16 cellular contexts compared by ENCODE assay signal in the genomic region with DNA sequence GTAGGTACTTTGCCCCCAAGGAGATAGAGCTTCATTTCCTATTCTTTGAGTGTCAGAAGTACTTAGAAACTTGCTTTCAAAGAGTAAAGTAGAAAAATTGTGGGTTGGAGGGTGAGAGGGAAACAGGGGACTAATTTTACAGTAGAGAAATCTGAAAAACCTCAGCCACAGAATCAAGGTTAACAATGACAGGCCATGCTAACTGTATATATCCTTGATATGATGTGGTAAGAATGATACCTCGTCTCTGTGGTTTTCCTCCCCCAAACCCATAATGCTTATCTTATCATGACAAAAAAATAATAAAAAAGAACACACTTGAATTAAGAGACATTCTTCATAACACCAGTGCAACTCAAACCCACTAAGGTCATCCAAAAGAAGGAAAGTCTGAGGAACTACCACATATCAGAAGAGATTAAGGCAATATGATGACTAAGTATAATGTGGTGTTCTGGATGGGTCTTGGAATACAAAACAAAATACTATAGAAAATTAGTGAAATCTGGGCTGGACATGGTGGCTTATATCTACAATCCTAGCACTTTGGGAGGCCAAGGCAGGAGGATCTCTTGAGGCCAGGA.
DNase-seq lines count a peak whose midpoint lies in the region; ATAC-seq, FAIRE-seq and TF ChIP-seq lines count a peak whose summit lies in the region.
"Had no signal": no experiment of that assay in that cellular context is flagged by ENCODE, and none has a peak within 500 bp of the region (broad histone marks: within the 10 kb centered on the region; RNA-seq: fewer than 3 reads in every experiment).

No MANE protein-coding gene starts in this region.

- POLR2A ChIA-PET in HepG2 (lab: Yijun Ruan, JAX), result no interaction called here

- H3K27ac ChIP-seq in HepG2 (ENCODE audit: extremely low read length, insufficient read depth, low read length), result no peak overlapping the region
- no peak overlapping the region for H3K27ac ChIP-seq in right lobe of liver
- no peak overlapping the region for H3K27ac ChIP-seq in brain microvascular endothelial cell
- no peak overlapping the region for H3K27ac ChIP-seq in gastroesophageal sphincter
- H3K27ac ChIP-seq: BLaER1 treated with 17β-estradiol and CSF1 and Interleukin-3, amounts not matched to agents 10 nM and 100 nM had no signal

- no peak overlapping the region for H3K4me3 ChIP-seq in HepG2 (replicated peaks in 1 of 3; ENCODE audit: insufficient read depth in 1 of 3, low read depth in 2 of 3, low read length in 3 of 3)
- H3K4me3 ChIP-seq in right lobe of liver, result no peak overlapping the region
- no peak overlapping the region for H3K4me3 ChIP-seq in brain microvascular endothelial cell (ENCODE audit: low read depth, low read length)
- H3K4me3 ChIP-seq in gastroesophageal sphincter, result no peak overlapping the region
- H3K4me3 ChIP-seq: BLaER1 treated with 17β-estradiol and CSF1 and Interleukin-3, amounts not matched to agents 10 nM and 100 nM; GM12878; GM23338 had no signal

- BruUV-seq in HepG2 (replicated peaks; lab: Mats Ljungman, UMichigan), result no TSS peak

- H3K79me2 ChIP-seq in HepG2 (ENCODE audit: insufficient read depth, low read length), result no peaks in the 10 kb centered on the region

- no peaks in the 10 kb centered on the region for H3K9me3 ChIP-seq in HepG2 (ENCODE audit: low read length)
- H3K9me3 ChIP-seq in right lobe of liver, result no peaks in the 10 kb centered on the region
- no peaks in the 10 kb centered on the region for H3K9me3 ChIP-seq in gastroesophageal sphincter

- TF ChIP-seq POLR2A in HepG2 (IDR thresholded peaks at IDR 0.05; ENCODE audit: insufficient read depth in 1 of 2, low read depth in 2 of 2, low read length in 2 of 2), result no peak
- no peak for TF ChIP-seq POLR2A in right lobe of liver (IDR thresholded peaks at IDR 0.05)
- TF ChIP-seq POLR2A in gastroesophageal sphincter (IDR thresholded peaks at IDR 0.05), result no peak

- TF ChIP-seq CTCF in HepG2 (CRISPR knock-in tag; IDR thresholded peaks at IDR 0.05) (no peak), right lobe of liver (IDR thresholded peaks at IDR 0.05) (no peak), brain microvascular endothelial cell (IDR thresholded peaks at IDR 0.05; ENCODE audit: low read depth, low read length, missing control alignments) (no peak), gastroesophageal sphincter (IDR thresholded peaks at IDR 0.05) (no peak)

- no peak overlapping the region for H3K9ac ChIP-seq in HepG2 (ENCODE audit: insufficient read depth, low read depth, low read length)
- H3K9ac ChIP-seq: BLaER1 treated with 17β-estradiol and CSF1 and Interleukin-3, amounts not matched to agents 10 nM and 100 nM had no signal

- no peak for FAIRE-seq in HepG2 (lab: Jason Lieb, UNC)
- FAIRE-seq: GM12878, GM18507 had no signal

- no peaks in the 10 kb centered on the region for H3K4me1 ChIP-seq in HepG2 (ENCODE audit: insufficient read depth, low read length)
- H3K4me1 ChIP-seq in right lobe of liver, result no peaks in the 10 kb centered on the region
- H3K4me1 ChIP-seq in gastroesophageal sphincter, result no peaks in the 10 kb centered on the region

- H3K36me3 ChIP-seq in HepG2 (replicated peaks in 1 of 2; ENCODE audit: control insufficient read depth in 1 of 2, insufficient read depth in 2 of 2, low read length in 2 of 2) (no peaks in the 10 kb centered on the region), right lobe of liver (no peaks in the 10 kb centered on the region), brain microvascular endothelial cell (replicated peaks) (no peaks in the 10 kb centered on the region), gastroesophageal sphincter (no peaks in the 10 kb centered on the region)
- H3K36me3 ChIP-seq: BLaER1 treated with 17β-estradiol and CSF1 and Interleukin-3, amounts not matched to agents 10 nM and 100 nM had no signal

- no peak overlapping the region for H3K4me2 ChIP-seq in HepG2 (ENCODE audit: low read depth, low read length)
- H3K4me2 ChIP-seq: BLaER1 treated with 17β-estradiol and CSF1 and Interleukin-3, amounts not matched to agents 10 nM and 100 nM; GM23338 had no signal

- intact Hi-C loops in HepG2 (cut with micrococcal nuclease; ENCODE audit: unreplicated experiment), result no loop called here
- intact Hi-C loops in right lobe of liver (cut with DNase I), result no loop called here

- TF ChIP-seq RAD21 in HepG2 (CRISPR knock-in tag; IDR thresholded peaks at IDR 0.05), result no peak

- in situ Hi-C loops in HepG2 (cut with HindIII; ENCODE audit: extremely low pct_ligation_motif_present, low pct_unique_long_range_greater_than_20kb) (no loop called here), brain microvascular endothelial cell (cut with HindIII; ENCODE audit: low pct_ligation_motif_present, low sequenced_read_pairs) (no loop called here)

- WGBS in HepG2 (ENCODE audit: low lambda C conversion rate), result 46% methylated on average over 1 of the region's 1 CpG
- WGBS in right lobe of liver (ENCODE audit: insufficient coverage, low coverage, low lambda C conversion rate, missing lambda C conversion rate), result 45% methylated on average over 1 of the region's 1 CpG
- 14 to 56% methylated on average over 1 of the region's 1 CpG for WGBS in gastroesophageal sphincter (ENCODE audit: low coverage in 1 of 2), 2 donors

- no peaks in the 10 kb centered on the region for H3K27me3 ChIP-seq in HepG2 (ENCODE audit: control insufficient read depth in 1 of 2, insufficient read depth in 2 of 2, low read length in 2 of 2)
- H3K27me3 ChIP-seq in right lobe of liver, result no peaks in the 10 kb centered on the region
- no peaks in the 10 kb centered on the region for H3K27me3 ChIP-seq in brain microvascular endothelial cell (replicated peaks)
- H3K27me3 ChIP-seq in gastroesophageal sphincter, result no peaks in the 10 kb centered on the region
- H3K27me3 ChIP-seq: BLaER1 treated with 17β-estradiol and CSF1 and Interleukin-3, amounts not matched to agents 10 nM and 100 nM had no signal

- no peaks in the 10 kb centered on the region for H4K20me1 ChIP-seq in HepG2 (ENCODE audit: insufficient read depth, low read length)
- H4K20me1 ChIP-seq: BLaER1 treated with 17β-estradiol and CSF1 and Interleukin-3, amounts not matched to agents 10 nM and 100 nM had no signal

- ATAC-seq in HepG2, result no peak
- no peak for ATAC-seq in right lobe of liver
- no peak for ATAC-seq in HG02759 (IDR thresholded peaks at IDR 0.05; ENCODE audit: unreplicated experiment)
- no peak for ATAC-seq in gastroesophageal sphincter
- ATAC-seq: GM12878, GM23338 had no signal

- no peak overlapping the region for H2AFZ ChIP-seq in HepG2 (ENCODE audit: low read length)
- H2AFZ ChIP-seq: GM23338 had no signal

- CTCF ChIA-PET in HepG2 (lab: Yijun Ruan, JAX; ENCODE audit: low intra/inter-chr PET ratio, low total read pairs), result no interaction called here

- no peak for TF ChIP-seq EP300 in HepG2 (IDR thresholded peaks at IDR 0.05; ENCODE audit: low read depth in 2 of 2, low read length in 2 of 2)
- no peak for TF ChIP-seq EP300 in HepG2 (CRISPR knock-in tag; IDR thresholded peaks at IDR 0.05; ENCODE audit: borderline replicate concordance)
- TF ChIP-seq EP300 in gastroesophageal sphincter (IDR thresholded peaks at IDR 0.05), result no peak

- DNase-seq in HepG2 (ENCODE audit: low spot score) (no peak), right lobe of liver (no peak), OCI-M1 (lab: John Stamatoyannopoulos, UW) (peak; percentile 18), brain microvascular endothelial cell (peak; percentile 6), LoVo (ENCODE audit: low spot score) (no peak)
- DNase-seq: ACHN, Calu3, DMS 273 treated with DMSO at 0.1 percent for 48 hours, H7, IMR-90 had no signal

TF ChIP-seq in HepG2, 621 proteins besides CTCF, POLR2A, EP300 and RAD21 (continues in another document):
- no peak for TF ChIP-seq ZSCAN22 (CRISPR knock-in tag; IDR thresholded peaks at IDR 0.05)
- TF ChIP-seq MAFK (conservative IDR thresholded peaks at IDR 0.05 in 1 of 2, IDR thresholded peaks at IDR 0.05 in 1 of 2; ENCODE audit: low read length in 2 of 2), result peak; percentile 48 to 51; a peak in 2 of 4 replicates
- TF ChIP-seq, protein P1, sequence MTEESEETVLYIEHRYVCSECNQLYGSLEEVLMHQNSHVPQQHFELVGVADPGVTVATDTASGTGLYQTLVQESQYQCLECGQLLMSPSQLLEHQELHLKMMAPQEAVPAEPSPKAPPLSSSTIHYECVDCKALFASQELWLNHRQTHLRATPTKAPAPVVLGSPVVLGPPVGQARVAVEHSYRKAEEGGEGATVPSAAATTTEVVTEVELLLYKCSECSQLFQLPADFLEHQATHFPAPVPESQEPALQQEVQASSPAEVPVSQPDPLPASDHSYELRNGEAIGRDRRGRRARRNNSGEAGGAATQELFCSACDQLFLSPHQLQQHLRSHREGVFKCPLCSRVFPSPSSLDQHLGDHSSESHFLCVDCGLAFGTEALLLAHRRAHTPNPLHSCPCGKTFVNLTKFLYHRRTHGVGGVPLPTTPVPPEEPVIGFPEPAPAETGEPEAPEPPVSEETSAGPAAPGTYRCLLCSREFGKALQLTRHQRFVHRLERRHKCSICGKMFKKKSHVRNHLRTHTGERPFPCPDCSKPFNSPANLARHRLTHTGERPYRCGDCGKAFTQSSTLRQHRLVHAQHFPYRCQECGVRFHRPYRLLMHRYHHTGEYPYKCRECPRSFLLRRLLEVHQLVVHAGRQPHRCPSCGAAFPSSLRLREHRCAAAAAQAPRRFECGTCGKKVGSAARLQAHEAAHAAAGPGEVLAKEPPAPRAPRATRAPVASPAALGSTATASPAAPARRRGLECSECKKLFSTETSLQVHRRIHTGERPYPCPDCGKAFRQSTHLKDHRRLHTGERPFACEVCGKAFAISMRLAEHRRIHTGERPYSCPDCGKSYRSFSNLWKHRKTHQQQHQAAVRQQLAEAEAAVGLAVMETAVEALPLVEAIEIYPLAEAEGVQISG (CRISPR knock-in tag; IDR thresholded peaks at IDR 0.05), result no peak
- no peak for TF ChIP-seq DNMT1 (CRISPR knock-in tag; IDR thresholded peaks at IDR 0.05)
- TF ChIP-seq ZNF674 (CRISPR knock-in tag; IDR thresholded peaks at IDR 0.05; ENCODE audit: low read depth), result no peak

Comparison
In these comparisons a context has a peak if more than half of its experiments do, and no peak if none do; other contexts are left out.
1. DNase-seq: peak in OCI-M1 (single experiment) and brain microvascular endothelial cell (single experiment); none in HepG2 (single experiment), right lobe of liver (0 of 3) and LoVo (single experiment).